In genomic region chr14:29316936-29317335, GRCh38 we compare ENCODE assay signal across 1 cellular context.
A peak's percentile ranks its signal among the peaks of the same experiment; 100 is the strongest.
TF ChIP-seq lines count a peak whose summit lies in the region.

No MANE protein-coding gene starts in this region.

TF ChIP-seq in K562, 482 proteins besides CTCF, POLR2A, EP300 and RAD21 (continued from another document):
- TF ChIP-seq ZBTB40 (IDR thresholded peaks at IDR 0.05) (no peak), ZBTB40 (CRISPR knock-in tag; IDR thresholded peaks at IDR 0.05) (no peak), RBM39 (optimal IDR thresholded peaks at IDR 0.05; ENCODE audit: low read depth, low read length) (no peak), MAFG (tag; conservative IDR thresholded peaks at IDR 0.05) (peak; percentile 26; the same call in 1 of the 2 replicates), MEF2D (tag; conservative IDR thresholded peaks at IDR 0.05; ENCODE audit: low read depth) (no peak), TAF15 (IDR thresholded peaks at IDR 0.05; ENCODE audit: low read depth, low read length) (no peak), ZBTB7A (IDR thresholded peaks at IDR 0.05; ENCODE audit: borderline replicate concordance, control insufficient read depth, low read depth, low read length) (no peak), ZBTB9 (CRISPR knock-in tag; IDR thresholded peaks at IDR 0.05) (no peak), ZNF77 (CRISPR knock-in tag; IDR thresholded peaks at IDR 0.05) (no peak), KAT2B (IDR thresholded peaks at IDR 0.05; ENCODE audit: low read depth, low read length) (no peak), HOXB6 (CRISPR knock-in tag; IDR thresholded peaks at IDR 0.05; ENCODE audit: borderline replicate concordance) (no peak), ZNF311 (CRISPR knock-in tag; IDR thresholded peaks at IDR 0.05) (no peak), CEBPB (tag; IDR thresholded peaks at IDR 0.05) (no peak), ZNF121 (CRISPR knock-in tag; conservative IDR thresholded peaks at IDR 0.05) (no peak), RBFOX2 (IDR thresholded peaks at IDR 0.05; ENCODE audit: low read depth, low read length) (no peak), ZNF280B (CRISPR knock-in tag; IDR thresholded peaks at IDR 0.05) (no peak), TEAD4 (IDR thresholded peaks at IDR 0.05; ENCODE audit: low read length) (no peak), TEAD4 (CRISPR knock-in tag; IDR thresholded peaks at IDR 0.05; ENCODE audit: borderline replicate concordance) (no peak), MAFF (IDR thresholded peaks at IDR 0.05; ENCODE audit: low read length) (peak; percentile 43), KHSRP (IDR thresholded peaks at IDR 0.05) (no peak), SLC30A9 (CRISPR knock-in tag; IDR thresholded peaks at IDR 0.05) (no peak), ZNF583 (CRISPR knock-in tag; IDR thresholded peaks at IDR 0.05) (no peak), CCNT2 (IDR thresholded peaks at IDR 0.05; ENCODE audit: borderline replicate concordance, extremely low read depth, insufficient read length, low read depth, low read length) (no peak), PCBP2 (IDR thresholded peaks at IDR 0.05; ENCODE audit: low read depth, low read length, poor library complexity, severe bottlenecking) (no peak), ZNF146 (CRISPR knock-in tag; IDR thresholded peaks at IDR 0.05; ENCODE audit: unreplicated experiment) (no peak), HEY1 (CRISPR knock-in tag; IDR thresholded peaks at IDR 0.05; ENCODE audit: borderline replicate concordance) (no peak)
- TF ChIP-seq, protein P1, sequence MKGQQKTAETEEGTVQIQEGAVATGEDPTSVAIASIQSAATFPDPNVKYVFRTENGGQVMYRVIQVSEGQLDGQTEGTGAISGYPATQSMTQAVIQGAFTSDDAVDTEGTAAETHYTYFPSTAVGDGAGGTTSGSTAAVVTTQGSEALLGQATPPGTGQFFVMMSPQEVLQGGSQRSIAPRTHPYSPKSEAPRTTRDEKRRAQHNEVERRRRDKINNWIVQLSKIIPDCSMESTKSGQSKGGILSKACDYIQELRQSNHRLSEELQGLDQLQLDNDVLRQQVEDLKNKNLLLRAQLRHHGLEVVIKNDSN (CRISPR knock-in tag; IDR thresholded peaks at IDR 0.05): no peak
